2 cellular contexts compared by ENCODE assay signal in the genomic region with DNA sequence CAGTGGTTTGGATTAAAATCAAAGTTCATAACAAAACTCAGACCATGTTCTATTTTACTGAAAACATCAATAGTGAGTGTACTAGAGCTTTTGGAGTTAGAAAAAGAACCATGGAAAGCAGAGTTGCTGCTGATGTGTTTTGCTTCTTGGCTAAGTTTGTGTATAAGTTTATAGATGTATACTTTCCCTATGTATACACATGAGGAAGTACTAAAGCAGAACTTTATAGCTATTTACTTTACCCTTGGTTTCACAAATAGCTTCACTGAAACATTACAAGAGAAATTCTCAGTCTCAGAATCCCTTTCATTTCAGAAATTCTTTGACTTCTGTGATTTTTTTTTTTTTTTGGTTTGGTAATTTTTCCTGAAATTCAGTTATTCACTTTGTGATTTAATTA.
TF ChIP-seq lines count a peak whose summit lies in the region.

No MANE protein-coding gene starts in this region.

TF ChIP-seq in IMR-90, 13 proteins besides CTCF, POLR2A, EP300 and RAD21:
- TF ChIP-seq RCOR1 (IDR thresholded peaks at IDR 0.05; ENCODE audit: insufficient replicate concordance, low read length) (no peak), NFE2L2 (IDR thresholded peaks at IDR 0.05; ENCODE audit: low read depth, low read length) (no peak), MAZ (IDR thresholded peaks at IDR 0.05; ENCODE audit: borderline replicate concordance, low read depth, low read length) (no peak)
- TF ChIP-seq, protein P1, sequence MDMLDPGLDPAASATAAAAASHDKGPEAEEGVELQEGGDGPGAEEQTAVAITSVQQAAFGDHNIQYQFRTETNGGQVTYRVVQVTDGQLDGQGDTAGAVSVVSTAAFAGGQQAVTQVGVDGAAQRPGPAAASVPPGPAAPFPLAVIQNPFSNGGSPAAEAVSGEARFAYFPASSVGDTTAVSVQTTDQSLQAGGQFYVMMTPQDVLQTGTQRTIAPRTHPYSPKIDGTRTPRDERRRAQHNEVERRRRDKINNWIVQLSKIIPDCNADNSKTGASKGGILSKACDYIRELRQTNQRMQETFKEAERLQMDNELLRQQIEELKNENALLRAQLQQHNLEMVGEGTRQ (IDR thresholded peaks at IDR 0.05; ENCODE audit: low read depth, low read length) = no peak

TF ChIP-seq in GM12878, 131 proteins besides CTCF, POLR2A, EP300 and RAD21:
- TF ChIP-seq ZNF384 (IDR thresholded peaks at IDR 0.05; ENCODE audit: borderline replicate concordance, low read depth, low read length) (0 out of 2 replicates have a peak, but pooled peaks have one; percentile 23), RBBP5 (conservative IDR thresholded peaks at IDR 0.05) (no peak), RB1 (IDR thresholded peaks at IDR 0.05; ENCODE audit: borderline replicate concordance) (no peak), EED (IDR thresholded peaks at IDR 0.05; ENCODE audit: low read depth) (no peak)
- TF ChIP-seq, protein P2, sequence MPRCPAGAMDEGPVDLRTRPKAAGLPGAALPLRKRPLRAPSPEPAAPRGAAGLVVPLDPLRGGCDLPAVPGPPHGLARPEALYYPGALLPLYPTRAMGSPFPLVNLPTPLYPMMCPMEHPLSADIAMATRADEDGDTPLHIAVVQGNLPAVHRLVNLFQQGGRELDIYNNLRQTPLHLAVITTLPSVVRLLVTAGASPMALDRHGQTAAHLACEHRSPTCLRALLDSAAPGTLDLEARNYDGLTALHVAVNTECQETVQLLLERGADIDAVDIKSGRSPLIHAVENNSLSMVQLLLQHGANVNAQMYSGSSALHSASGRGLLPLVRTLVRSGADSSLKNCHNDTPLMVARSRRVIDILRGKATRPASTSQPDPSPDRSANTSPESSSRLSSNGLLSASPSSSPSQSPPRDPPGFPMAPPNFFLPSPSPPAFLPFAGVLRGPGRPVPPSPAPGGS (IDR thresholded peaks at IDR 0.05; ENCODE audit: borderline replicate concordance, insufficient read depth, low read depth, low read length, poor library complexity, severe bottlenecking) = no peak
